20 cellular contexts compared by ENCODE assay signal in genomic region chr15:34031987-34032760, GRCh38.
"Had no signal": no experiment of that assay in that cellular context is flagged by ENCODE, and none has a peak within 500 bp of the region (broad histone marks: within the 10 kb centered on the region; RNA-seq: fewer than 3 reads in every experiment).

No MANE protein-coding gene starts in this region.

- H3K4me3 Mint-ChIP-seq: endodermal cell; memory B cell; mesothelial cell of epicardium; natural killer cell; neural crest cell; stimulated activated naive B cell treated with anti-CD40 and anti-IgM and Interleukin-4, amounts not matched to agents 10 μg/mL and 1 μg/mL and 100 μg/mL, for 72 hours; type B pancreatic cell had no signal

- DNase-seq: effector CD4-positive, alpha-beta T cell; endodermal cell; erythroblast; foreskin keratinocyte; kidney; left cardiac atrium; left ventricle myocardium inferior; lower lobe of right lung; natural killer cell; posterior cingulate gyrus; spleen; stimulated activated CD4-positive, alpha-beta T cell treated with anti-CD3 and anti-CD28 coated beads, Interleukin-15, amount 100 ng/mL, for 24 hours; stimulated activated CD4-positive, alpha-beta T cell treated with anti-CD3 and anti-CD28 coated beads, Interleukin-1b, Interleukin-23, amount 100 ng/mL, for 48 hours; stimulated activated CD4-positive, alpha-beta T cell treated with anti-CD3 and anti-CD28 coated beads, Interleukin-4, amount 100 ng/mL, for 24 hours; stimulated activated naive B cell treated with anti-CD40 and anti-IgM and Interleukin-4, amounts not matched to agents 10 μg/mL and 1 μg/mL and 100 μg/mL, for 72 hours had no signal

- H3K9me3 Mint-ChIP-seq: memory B cell, natural killer cell, type B pancreatic cell had no signal

- ATAC-seq: foreskin keratinocyte; left cardiac atrium; lower lobe of right lung; natural killer cell; sciatic nerve; stimulated activated naive B cell treated with anti-CD40 and anti-IgM and Interleukin-4, amounts not matched to agents 10 μg/mL and 1 μg/mL and 100 μg/mL, for 72 hours had no signal

- H3K36me3 Mint-ChIP-seq: natural killer cell, type B pancreatic cell had no signal

- H3K27me3 Mint-ChIP-seq: memory B cell; stimulated activated naive B cell treated with anti-CD40 and anti-IgM and Interleukin-4, amounts not matched to agents 10 μg/mL and 1 μg/mL and 100 μg/mL, for 72 hours; type B pancreatic cell had no signal

- H3K4me1 Mint-ChIP-seq: mesothelial cell of epicardium had no signal

- H3K27ac Mint-ChIP-seq: endodermal cell; memory B cell; mesothelial cell of epicardium; natural killer cell; stimulated activated naive B cell treated with anti-CD40 and anti-IgM and Interleukin-4, amounts not matched to agents 10 μg/mL and 1 μg/mL and 100 μg/mL, for 72 hours; type B pancreatic cell had no signal
